17 cellular contexts compared by ENCODE assay signal in genomic region chr13:33119022-33119735, GRCh38.
DNase-seq lines count a peak whose midpoint lies in the region; ATAC-seq and TF ChIP-seq lines count a peak whose summit lies in the region.
"Had no signal": no experiment of that assay in that cellular context is flagged by ENCODE, and none has a peak within 500 bp of the region (broad histone marks: within the 10 kb centered on the region; RNA-seq: fewer than 3 reads in every experiment).

No MANE protein-coding gene starts in this region.

- H3F3A ChIP-seq in PC-9 (ENCODE audit: insufficient read depth, low read depth): peaks cover 33% of the 10 kb centered on the region

- BruUV-seq in PC-9 (replicated peaks; lab: Mats Ljungman, UMichigan): no TSS peak

- no peaks in the 10 kb centered on the region for H3K9me2 ChIP-seq in PC-9 (ENCODE audit: insufficient read depth)

- H4K20me1 ChIP-seq in PC-9 (ENCODE audit: insufficient read depth) (no peaks in the 10 kb centered on the region), osteoblast (ENCODE audit: insufficient read depth, low read length) (no peaks in the 10 kb centered on the region)

- H2AFZ ChIP-seq in PC-9 (no peak overlapping the region), osteoblast (ENCODE audit: low read length) (no peak overlapping the region)

- TF ChIP-seq CTCF in C4-2B (conservative IDR thresholded peaks at IDR 0.05) (no peak; the same call in 1 of the 2 replicates), PC-9 (conservative IDR thresholded peaks at IDR 0.05) (no peak), osteoblast (IDR thresholded peaks at IDR 0.05; ENCODE audit: extremely low read depth, low read depth, low read length) (no peak), left lung (IDR thresholded peaks at IDR 0.05) (no peak)

- no peaks in the 10 kb centered on the region for H3K27me3 ChIP-seq in PC-9 (ENCODE audit: insufficient read depth, low read depth)
- no peaks in the 10 kb centered on the region for H3K27me3 ChIP-seq in osteoblast (ENCODE audit: insufficient read depth, low read length)
- no peaks in the 10 kb centered on the region for H3K27me3 ChIP-seq in left lung

- H3K4me1 ChIP-seq in PC-9 (replicated peaks; ENCODE audit: insufficient read depth): peaks cover 57% of the 10 kb centered on the region
- H3K4me1 ChIP-seq in osteoblast (ENCODE audit: insufficient read depth, low read length): peaks cover 6% of the 10 kb centered on the region
- H3K4me1 ChIP-seq in left lung: peaks cover 9 to 26% of the 10 kb centered on the region in 2 donors

- H3K27ac ChIP-seq in C4-2B (peak overlapping the region; percentile 59), PC-9 (peak overlapping the region; percentile 98), osteoblast (ENCODE audit: low read depth, low read length) (peak overlapping the region; percentile 7), left lung (no peak overlapping the region)

- DNase-seq in PC-9 (peak; percentile 41 to 73), dedifferentiated amniotic fluid mesenchymal stem cell (ENCODE audit: extremely low spot score) (peak; percentile 23), osteoblast (ENCODE audit: insufficient read length, low spot score, missing footprints) (no peak), left lung (no peak), COLO668 (lab: John Stamatoyannopoulos, UW; ENCODE audit: unreplicated experiment) (no peak), NOMO-1 treated with DMSO at 0.1 percent for 48 hours (lab: John Stamatoyannopoulos, UW; ENCODE audit: unreplicated experiment) (no peak)
- DNase-seq in stimulated activated CD4-positive, alpha-beta T cell treated with anti-CD3 and anti-CD28 coated beads, Interleukin-4, amount 100 ng/mL, for 24 hours: no peak
- DNase-seq: activated B cell treated with CpG ODN at 0.5 μM for 24 hours, MM.1S, mucosa of descending colon, NCI-H1930, NCI-H526, nucleus accumbens had no signal

- H3K4me3 ChIP-seq in PC-9: peak overlapping the region; percentile 32; the same call in 1 of the 2 replicates
- H3K4me3 ChIP-seq in osteoblast (ENCODE audit: insufficient read depth, low read length): no peak overlapping the region
- H3K4me3 ChIP-seq in left lung: no peak overlapping the region
- H3K4me3 ChIP-seq: mucosa of descending colon, skin epidermis had no signal

- POLR2A ChIA-PET in PC-9 (lab: Charles Lee; ENCODE audit: unreplicated experiment): no interaction called here

- ATAC-seq in left lung: no peak
- ATAC-seq: activated T-helper 17 cell treated with anti-CD3 and anti-CD28 coated beads, Interleukin-2, amount 50 U/mL, for 72 hours; mucosa of descending colon; stimulated activated memory B cell treated with anti-CD40 and anti-IgM and Interleukin-4, amounts not matched to agents 10 μg/mL and 1 μg/mL and 100 μg/mL, for 72 hours had no signal

- H3K79me2 ChIP-seq in PC-9 (ENCODE audit: low read depth) (no peaks in the 10 kb centered on the region; the same call in 1 of the 2 replicates), osteoblast (ENCODE audit: insufficient read depth, low read length) (peaks cover 5% of the 10 kb centered on the region)

- H3K36me3 ChIP-seq in PC-9 (ENCODE audit: low read depth) (peaks cover 35% of the 10 kb centered on the region; the same call in 1 of the 2 replicates), osteoblast (ENCODE audit: insufficient read depth, low read length) (peaks cover 88% of the 10 kb centered on the region), left lung (peaks cover 0 to 53% of the 10 kb centered on the region in 2 donors)

- no peaks in the 10 kb centered on the region for H3K9me3 ChIP-seq in PC-9 (ENCODE audit: insufficient read depth, low read depth)
- no peaks in the 10 kb centered on the region for H3K9me3 ChIP-seq in osteoblast (ENCODE audit: low read depth, low read length)
- no peaks in the 10 kb centered on the region for H3K9me3 ChIP-seq in left lung
- H3K9me3 ChIP-seq: mucosa of descending colon had no signal

- intact Hi-C loops in PC-9 (cut with micrococcal nuclease; ENCODE audit: unreplicated experiment): loop anchor here (5.0 kb wide), 1 partner anchor 532 kb away; the partner anchor contains the start of gene PDS5B
- intact Hi-C loops in left lung (cut with DNase I): no loop called here

- CTCF ChIA-PET in PC-9 (lab: Charles Lee): no interaction called here

- peak overlapping the region; percentile 74 for H3K4me2 ChIP-seq in PC-9
- H3K4me2 ChIP-seq in osteoblast (ENCODE audit: insufficient read depth, low read length): no peak overlapping the region

Comparison
In these comparisons a context has a peak if more than half of its experiments do, and no peak if none do; other contexts are left out.
1. H3K27ac ChIP-seq: peak in C4-2B (single experiment), PC-9 (single experiment) and osteoblast (single experiment); none in left lung (0 of 2).
2. DNase-seq: peak in PC-9 (2 of 2) and dedifferentiated amniotic fluid mesenchymal stem cell (single experiment); none in osteoblast (single experiment), left lung (0 of 2), COLO668 (single experiment), NOMO-1 treated with DMSO at 0.1 percent for 48 hours (single experiment) and stimulated activated CD4-positive, alpha-beta T cell treated with anti-CD3 and anti-CD28 coated beads, Interleukin-4, amount 100 ng/mL, for 24 hours (single experiment).